ENCODE assay signal across 17 cellular contexts in genomic region chr4:80008351-80008750, GRCh38.
DNase-seq lines count a peak whose midpoint lies in the region; ATAC-seq and TF ChIP-seq lines count a peak whose summit lies in the region.
"Had no signal": no experiment of that assay in that cellular context is flagged by ENCODE, and none has a peak within 500 bp of the region (broad histone marks: within the 10 kb centered on the region; RNA-seq: fewer than 3 reads in every experiment).

No MANE protein-coding gene starts in this region.

- peaks cover 5% of the 10 kb centered on the region for H3K9me3 Mint-ChIP-seq in stimulated activated naive CD8-positive, alpha-beta T cell treated with anti-CD3 and anti-CD28 coated beads, Interleukin-15, Interleukin-2, amounts not matched to agents 100 ng/mL and 50 ng/mL, for 24 hours
- peaks cover 7 to 9% (median 7%) of the 10 kb centered on the region in 3 donors for H3K9me3 Mint-ChIP-seq in T-cell
- peaks cover 6% of the 10 kb centered on the region for H3K9me3 Mint-ChIP-seq in central memory CD8-positive, alpha-beta T cell

- ATAC-seq in stimulated activated naive CD8-positive, alpha-beta T cell treated with anti-CD3 and anti-CD28 coated beads, Interleukin-15, Interleukin-2, amounts not matched to agents 100 U/mL and 50 U/mL, for 24 hours: no peak
- ATAC-seq in T-cell (replicated peaks in 1 of 4): no peak
- ATAC-seq in central memory CD8-positive, alpha-beta T cell (replicated peaks; ENCODE audit: extremely low read depth, poor library complexity, severe bottlenecking): no peak
- ATAC-seq: pancreas had no signal

- peak overlapping the region; percentile 26 for H3K27ac Mint-ChIP-seq in stimulated activated naive CD8-positive, alpha-beta T cell treated with anti-CD3 and anti-CD28 coated beads, Interleukin-15, Interleukin-2, amounts not matched to agents 100 ng/mL and 50 ng/mL, for 24 hours
- H3K27ac Mint-ChIP-seq in T-cell: peak overlapping the region; percentile 84 to 89
- H3K27ac Mint-ChIP-seq in central memory CD8-positive, alpha-beta T cell (ENCODE audit: low read depth): peak overlapping the region; percentile 73
- H3K27ac Mint-ChIP-seq: stimulated activated memory B cell treated with anti-CD40 and anti-IgM and Interleukin-4, amounts not matched to agents 10 μg/mL and 1 μg/mL and 100 μg/mL, for 72 hours had no signal

- TF ChIP-seq CTCF in tibial artery (IDR thresholded peaks at IDR 0.05): no peak

- peaks cover 51% of the 10 kb centered on the region for H3K4me1 Mint-ChIP-seq in stimulated activated naive CD8-positive, alpha-beta T cell treated with anti-CD3 and anti-CD28 coated beads, Interleukin-15, Interleukin-2, amounts not matched to agents 100 ng/mL and 50 ng/mL, for 24 hours (ENCODE audit: low read depth)
- H3K4me1 Mint-ChIP-seq in T-cell: peaks cover 49 to 63% (median 60%) of the 10 kb centered on the region in 3 donors
- H3K4me1 Mint-ChIP-seq in central memory CD8-positive, alpha-beta T cell: peaks cover 53% of the 10 kb centered on the region

- no peak overlapping the region for H3K27ac ChIP-seq in tibial artery
- H3K27ac ChIP-seq: GM23248, pancreas, PC-9, sigmoid colon, transverse colon had no signal

- peaks cover 0 to 16% (median 0%) of the 10 kb centered on the region in 4 donors for H3K4me1 ChIP-seq in tibial artery
- H3K4me1 ChIP-seq: pancreas had no signal

- intact Hi-C loops in tibial artery (cut with DNase I; ENCODE audit: low total_unique reads): no loop called here

- no peak overlapping the region for H3K4me3 ChIP-seq in tibial artery
- H3K4me3 ChIP-seq: GM12878, GM23248, pancreas, PC-9, sigmoid colon, transverse colon had no signal

- H3K9me3 ChIP-seq in tibial artery: peaks cover 0 to 7% (median 6%) of the 10 kb centered on the region in 3 donors
- H3K9me3 ChIP-seq: pancreas had no signal

- CTCF ChIA-PET in T-cell (lab: Charles Lee): no interaction called here

- H3K27me3 ChIP-seq in tibial artery: no peaks in the 10 kb centered on the region
- H3K27me3 ChIP-seq: pancreas, sigmoid colon, transverse colon had no signal

- no peak overlapping the region for H3K4me3 Mint-ChIP-seq in stimulated activated naive CD8-positive, alpha-beta T cell treated with anti-CD3 and anti-CD28 coated beads, Interleukin-15, Interleukin-2, amounts not matched to agents 100 ng/mL and 50 ng/mL, for 24 hours
- peak overlapping the region in 1 of 3 donors; percentile 22 for H3K4me3 Mint-ChIP-seq in T-cell
- H3K4me3 Mint-ChIP-seq in central memory CD8-positive, alpha-beta T cell: peak overlapping the region; percentile 10
- H3K4me3 Mint-ChIP-seq: stimulated activated memory B cell treated with anti-CD40 and anti-IgM and Interleukin-4, amounts not matched to agents 10 μg/mL and 1 μg/mL and 100 μg/mL, for 72 hours had no signal

- no peak for DNase-seq in stimulated activated naive CD8-positive, alpha-beta T cell treated with anti-CD3 and anti-CD28 coated beads, Interleukin-15, Interleukin-2, amounts not matched to agents 100 U/mL and 50 U/mL, for 24 hours
- no peak for DNase-seq in T-cell
- no peak for DNase-seq in central memory CD8-positive, alpha-beta T cell (ENCODE audit: low spot score in 2 of 2)
- DNase-seq in SKM-1 treated with dmso at 0.1 percent for 144 hours (lab: John Stamatoyannopoulos, UW; ENCODE audit: unreplicated experiment): no peak
- no peak for DNase-seq in tibial artery
- DNase-seq in activated naive CD4-positive, alpha-beta T cell (lab: John Stamatoyannopoulos, UW): no peak
- DNase-seq: aorta, GM23248, NCI-H1436 treated with DMSO at 0.1 percent for 48 hours, pancreas, PC-9, SIG-M5, sigmoid colon, transverse colon had no signal

- H3K27me3 Mint-ChIP-seq in stimulated activated naive CD8-positive, alpha-beta T cell treated with anti-CD3 and anti-CD28 coated beads, Interleukin-15, Interleukin-2, amounts not matched to agents 100 ng/mL and 50 ng/mL, for 24 hours: no peaks in the 10 kb centered on the region
- no peaks in the 10 kb centered on the region for H3K27me3 Mint-ChIP-seq in T-cell
- H3K27me3 Mint-ChIP-seq in central memory CD8-positive, alpha-beta T cell: no peaks in the 10 kb centered on the region
- H3K27me3 Mint-ChIP-seq: stimulated activated memory B cell treated with anti-CD40 and anti-IgM and Interleukin-4, amounts not matched to agents 10 μg/mL and 1 μg/mL and 100 μg/mL, for 72 hours had no signal

- POLR2A ChIA-PET in T-cell (lab: Charles Lee): no interaction called here

- H3K36me3 ChIP-seq in tibial artery: peaks cover 12 to 24% (median 23%) of the 10 kb centered on the region in 3 donors
- H3K36me3 ChIP-seq: pancreas had no signal

- H3K36me3 Mint-ChIP-seq in stimulated activated naive CD8-positive, alpha-beta T cell treated with anti-CD3 and anti-CD28 coated beads, Interleukin-15, Interleukin-2, amounts not matched to agents 100 ng/mL and 50 ng/mL, for 24 hours (ENCODE audit: low read depth): peaks cover 43% of the 10 kb centered on the region
- H3K36me3 Mint-ChIP-seq in T-cell: peaks cover 60% of the 10 kb centered on the region
- H3K36me3 Mint-ChIP-seq in central memory CD8-positive, alpha-beta T cell (ENCODE audit: insufficient read depth): peaks cover 5% of the 10 kb centered on the region

Comparison
In these comparisons a context has a peak if more than half of its experiments do, and no peak if none do; other contexts are left out.
1. H3K27ac Mint-ChIP-seq: peak in every context shown above with its lines; median percentile 86 in T-cell; 73 in central memory CD8-positive, alpha-beta T cell; 26 in stimulated activated naive CD8-positive, alpha-beta T cell treated with anti-CD3 and anti-CD28 coated beads, Interleukin-15, Interleukin-2, amounts not matched to agents 100 ng/mL and 50 ng/mL, for 24 hours.